ENCODE assay signal across 25 cellular contexts in the genomic region with DNA sequence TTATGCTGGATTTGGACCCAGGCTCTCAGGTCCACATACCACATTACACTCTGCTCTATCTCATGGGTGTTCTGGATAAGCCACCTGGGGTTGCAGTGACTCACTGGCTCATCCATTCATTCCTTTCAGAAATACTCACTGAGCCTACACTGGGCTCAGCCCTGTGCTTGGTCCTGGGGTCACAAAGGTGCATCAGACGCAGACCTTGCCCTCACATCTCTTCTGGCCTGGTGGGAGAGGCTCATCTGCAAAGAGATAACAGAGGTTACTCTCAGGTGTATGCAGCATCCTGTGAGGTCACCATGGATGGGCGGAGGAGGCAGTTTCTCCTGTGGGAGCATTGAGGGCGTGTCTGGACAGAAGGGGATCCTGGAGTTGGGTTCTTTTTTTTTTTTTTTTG. TPM values are rescaled to one million over a fixed set of nuclear protein-coding genes. Genes with fewer than 3 reads are reported as not detected.
DNase-seq lines count a peak whose midpoint lies in the region; ATAC-seq lines count a peak whose summit lies in the region.
"Had no signal": no experiment of that assay in that cellular context is flagged by ENCODE, and none has a peak within 500 bp of the region (broad histone marks: within the 10 kb centered on the region; RNA-seq: fewer than 3 reads in every experiment).

No MANE protein-coding gene starts in this region.

- H3K4me3 Mint-ChIP-seq in T-helper 17 cell: no peak overlapping the region
- no peak overlapping the region for H3K4me3 Mint-ChIP-seq in activated CD4-positive, alpha-beta memory T cell treated with anti-CD3 and anti-CD28 coated beads for 36 hours
- H3K4me3 Mint-ChIP-seq: CD14-positive monocyte had no signal

- POLR2A ChIA-PET in activated CD4-positive, alpha-beta memory T cell treated with anti-CD3 and anti-CD28 coated beads for 36 hours (lab: Charles Lee): no interaction called here

- peaks cover 0 to 5% of the 10 kb centered on the region in 2 donors for H3K9me3 Mint-ChIP-seq in activated naive CD4-positive, alpha-beta T cell treated with anti-CD3 and anti-CD28 coated beads, Interleukin-2, amount 50 U/mL, for 72 hours
- peaks cover 4% of the 10 kb centered on the region for H3K9me3 Mint-ChIP-seq in activated CD4-positive, alpha-beta memory T cell treated with anti-CD3 and anti-CD28 coated beads for 36 hours
- H3K9me3 Mint-ChIP-seq: IgD-negative memory B cell had no signal

- H3K9me3 ChIP-seq in T-helper 17 cell (ENCODE audit: control insufficient read depth, low read length, poor library complexity, severe bottlenecking): no peaks in the 10 kb centered on the region
- H3K9me3 ChIP-seq: BE2C had no signal

- peaks cover 7% of the 10 kb centered on the region for H3K27me3 Mint-ChIP-seq in T-helper 17 cell
- peaks cover 1% of the 10 kb centered on the region for H3K27me3 Mint-ChIP-seq in activated CD4-positive, alpha-beta memory T cell treated with anti-CD3 and anti-CD28 coated beads for 36 hours

- peaks cover 22% of the 10 kb centered on the region for H3K4me1 Mint-ChIP-seq in T-helper 17 cell
- H3K4me1 Mint-ChIP-seq in activated CD4-positive, alpha-beta memory T cell treated with anti-CD3 and anti-CD28 coated beads for 36 hours (ENCODE audit: low read depth): peaks cover 30% of the 10 kb centered on the region

- CTCF ChIA-PET in activated CD4-positive, alpha-beta memory T cell treated with anti-CD3 and anti-CD28 coated beads for 36 hours (lab: Charles Lee): interaction anchor here (1.2 kb wide), 1 partner anchor 145 kb away, joined by 3 read pairs; no protein-coding TSS in a partner anchor

- ATAC-seq in activated naive CD4-positive, alpha-beta T cell treated with anti-CD3 and anti-CD28 coated beads, Interleukin-2, amount 50 U/mL, for 72 hours: peak; percentile 26 to 43
- ATAC-seq in T-helper 17 cell: no peak
- ATAC-seq in left colon: peak; percentile 80

- H3K36me3 Mint-ChIP-seq in activated naive CD4-positive, alpha-beta T cell treated with anti-CD3 and anti-CD28 coated beads, Interleukin-2, amount 50 U/mL, for 72 hours: no peaks in the 10 kb centered on the region
- H3K36me3 Mint-ChIP-seq in T-helper 17 cell (ENCODE audit: low read depth): peaks cover 5% of the 10 kb centered on the region
- H3K36me3 Mint-ChIP-seq in activated CD4-positive, alpha-beta memory T cell treated with anti-CD3 and anti-CD28 coated beads for 36 hours: no peaks in the 10 kb centered on the region
- H3K36me3 Mint-ChIP-seq: CD14-positive monocyte had no signal

- H3K27ac Mint-ChIP-seq in activated naive CD4-positive, alpha-beta T cell treated with anti-CD3 and anti-CD28 coated beads, Interleukin-2, amount 50 U/mL, for 72 hours: no peak overlapping the region
- peak overlapping the region; percentile 76 for H3K27ac Mint-ChIP-seq in T-helper 17 cell
- no peak overlapping the region for H3K27ac Mint-ChIP-seq in activated CD4-positive, alpha-beta memory T cell treated with anti-CD3 and anti-CD28 coated beads for 36 hours

- no peak for DNase-seq in activated naive CD4-positive, alpha-beta T cell treated with anti-CD3 and anti-CD28 coated beads, Interleukin-2, amount 50 U/mL, for 72 hours (ENCODE audit: low spot score in 2 of 2)
- DNase-seq in activated naive CD4-positive, alpha-beta T cell (lab: John Stamatoyannopoulos, UW): no peak
- DNase-seq in T-helper 17 cell: no peak
- DNase-seq in left colon: no peak
- DNase-seq in NCI-H128 (lab: John Stamatoyannopoulos, UW; ENCODE audit: unreplicated experiment): no peak
- DNase-seq in activated CD4-positive, alpha-beta memory T cell treated with anti-CD3 and anti-CD28 coated beads for 36 hours: no peak
- DNase-seq in posterior cingulate gyrus: no peak
- DNase-seq: BE2C, Calu3, DMS79 treated with DMSO at 0.1 percent for 48 hours, GF-D8, MM.1S, NCI-H1417, NCI-H1694, NCI-H2029 treated with DMSO at 0.1 percent for 48 hours, NCI-H2227 treated with DMSO at 0.1 percent for 48 hours, NCI-H526 treated with DMSO at 0.1 percent for 48 hours, PC-9, RPMI8226, SHP77 had no signal

- intact Hi-C loops in left colon (cut with DNase I, micrococcal nuclease) (no loop called here), posterior cingulate gyrus (cut with DNase I) (no loop called here)
- intact Hi-C loops in activated CD4-positive, alpha-beta memory T cell treated with anti-CD3 and anti-CD28 coated beads for 36 hours (cut with micrococcal nuclease): no loop called here

RNA-seq across cellular contexts. Expression of a gene that starts 12.1 kb away (rescaled TPM):
- total RNA-seq in activated naive CD4-positive, alpha-beta T cell treated with anti-CD3 and anti-CD28 coated beads, Interleukin-2, amount 50 U/mL, for 72 hours: under 1 TPM; 0.05 to 0.54 TPM
- 1 to 10 TPM; 1.3 to 2.4 TPM for total RNA-seq in T-helper 17 cell
- 100 to 1,000 TPM in 1 of 2 donors, 10 to 100 TPM in 1; 93.4 to 141 TPM for total RNA-seq in left colon
- total RNA-seq in activated CD4-positive, alpha-beta memory T cell treated with anti-CD3 and anti-CD28 coated beads for 36 hours: under 1 TPM; 0.36 to 0.38 TPM
- total RNA-seq: A673, NCI-H460, PC-9, SK-MEL-5 had no signal

RNA-seq across cellular contexts. Expression of a gene that starts 24.1 kb away (rescaled TPM):
- 100 to 1,000 TPM in 1 of 2 donors, 10 to 100 TPM in 1; 83.5 to 136 TPM for total RNA-seq in activated naive CD4-positive, alpha-beta T cell treated with anti-CD3 and anti-CD28 coated beads, Interleukin-2, amount 50 U/mL, for 72 hours
- total RNA-seq in T-helper 17 cell (100 to 1,000 TPM; 228 to 288 TPM), left colon (10 to 100 TPM; 72.5 to 79.6 TPM)
- 10 to 100 TPM; 61.9 to 68.1 TPM for total RNA-seq in activated CD4-positive, alpha-beta memory T cell treated with anti-CD3 and anti-CD28 coated beads for 36 hours

RNA-seq across cellular contexts. Expression of a gene that starts 48.7 kb away (rescaled TPM):
- total RNA-seq in activated naive CD4-positive, alpha-beta T cell treated with anti-CD3 and anti-CD28 coated beads, Interleukin-2, amount 50 U/mL, for 72 hours: 1 to 10 TPM; 4.6 to 5.1 TPM
- total RNA-seq in T-helper 17 cell (under 1 TPM; 0.57 to 0.60 TPM), left colon (1 to 10 TPM; 1.7 to 1.9 TPM)
- total RNA-seq in activated CD4-positive, alpha-beta memory T cell treated with anti-CD3 and anti-CD28 coated beads for 36 hours: 1 to 10 TPM; 4.5 to 5.3 TPM

Comparison
In these comparisons a context has a peak if more than half of its experiments do, and no peak if none do; other contexts are left out.
1. RNA of a gene that starts 12.1 kb away (total RNA-seq): 93.4 to 141 TPM in left colon; 1.3 to 2.4 TPM in T-helper 17 cell, 0.05 to 0.54 TPM in activated naive CD4-positive, alpha-beta T cell treated with anti-CD3 and anti-CD28 coated beads, Interleukin-2, amount 50 U/mL, for 72 hours and 0.36 to 0.38 TPM in activated CD4-positive, alpha-beta memory T cell treated with anti-CD3 and anti-CD28 coated beads for 36 hours; every median in the first group is over 10 times any median in the second.